ENCODE assay signal across 22 cellular contexts in the genomic region with DNA sequence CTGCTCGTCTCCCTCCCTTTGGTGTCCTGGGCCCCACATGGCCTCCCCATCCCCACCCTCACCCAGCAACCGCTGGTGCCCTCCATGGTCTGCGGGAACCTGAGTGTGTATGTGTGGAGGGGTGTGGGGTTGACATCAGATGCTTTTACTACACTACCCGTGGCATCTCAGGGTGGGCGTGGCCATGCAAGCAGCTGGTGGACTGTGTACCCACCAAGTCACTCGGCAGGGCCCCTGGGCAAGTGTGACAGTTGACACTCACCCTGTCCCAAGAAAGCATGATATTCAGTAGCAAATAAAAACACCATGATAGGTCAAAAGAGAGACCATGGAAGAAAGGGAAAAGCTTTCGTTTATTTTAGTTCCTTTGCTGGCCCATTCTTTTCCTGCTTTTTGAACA. TPM values are rescaled to one million over a fixed set of nuclear protein-coding genes. Genes with fewer than 3 reads are reported as not detected.
"Had no signal": no experiment of that assay in that cellular context is flagged by ENCODE, and none has a peak within 500 bp of the region (broad histone marks: within the 10 kb centered on the region; RNA-seq: fewer than 3 reads in every experiment).

No MANE protein-coding gene starts in this region.

- H3K27ac ChIP-seq: HL-60 had no signal

- H3K4me2 ChIP-seq: SK-N-SH had no signal

- H3K9ac ChIP-seq: SK-N-SH had no signal

- H3K4me3 ChIP-seq: MG63 had no signal

- H3K9me3 ChIP-seq: MG63, SK-N-SH had no signal

- H3K27me3 ChIP-seq: MG63 had no signal

- DNase-seq: Karpas-422, KG1, MG63, NCI-H1092 treated with DMSO at 0.1 percent for 48 hours, NCI-H1436, NCI-H187, NCI-H2029, NCI-H2081 treated with DMSO at 0.1 percent for 48 hours, NCI-H2171, NCI-H226, NCI-H446, NCI-H510A, NCI-H524 treated with DMSO at 0.1 percent for 48 hours, NCI-H69, NCI-H774, Right ventricle myocardium superior, RPMI8226, SIG-M5, SK-N-SH, SW 1271 had no signal

RNA-seq across cellular contexts. Expression of a gene that starts 7.4 kb away (rescaled TPM):
- total RNA-seq: Right ventricle myocardium superior, SK-MEL-5 had no signal
